Comparison of ENCODE assay signal across 2 cellular contexts in the genomic region with DNA sequence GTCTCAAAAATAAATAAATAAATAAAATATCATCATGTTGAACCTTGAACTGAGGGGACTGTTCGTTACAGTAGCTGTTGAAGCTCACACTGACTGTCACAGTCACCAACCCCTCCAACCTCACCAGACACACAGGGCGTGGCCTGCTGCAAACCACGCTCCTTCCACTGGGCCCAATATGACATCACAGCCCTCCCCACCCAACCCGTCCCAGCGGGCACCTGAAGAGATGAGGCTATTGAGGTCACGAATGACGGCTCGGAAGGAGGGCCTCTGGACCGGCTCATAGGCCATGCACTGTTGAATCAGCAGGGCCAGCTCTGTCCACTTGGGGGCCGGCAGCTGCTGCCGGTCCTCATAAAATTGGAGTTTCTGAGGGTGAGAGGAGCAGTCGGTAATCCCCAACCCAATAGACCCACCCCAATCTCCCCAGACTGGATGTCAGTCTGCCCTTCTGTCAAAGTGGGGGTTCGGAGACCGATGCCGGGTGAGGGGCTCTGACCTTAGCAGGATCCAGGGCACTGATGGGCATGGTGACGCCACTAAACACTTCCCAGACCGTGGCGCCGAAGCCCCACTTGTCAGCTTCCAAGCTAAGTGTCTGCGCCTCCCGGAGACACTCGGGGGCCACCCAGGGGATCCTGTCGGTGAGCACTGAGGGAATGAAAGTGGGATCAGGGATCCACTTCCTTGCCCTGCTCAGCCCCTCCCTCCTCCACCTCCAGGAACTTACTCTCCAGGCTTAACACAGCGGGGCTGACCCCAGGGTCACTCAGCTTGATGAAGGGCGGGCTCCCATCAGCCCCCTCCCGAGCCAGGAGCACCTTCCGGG.
TF ChIP-seq lines count a peak whose summit lies in the region.

No MANE protein-coding gene starts in this region.

TF ChIP-seq in H1, 55 proteins besides CTCF, POLR2A, EP300 and RAD21:
- TF ChIP-seq CREB1 (IDR thresholded peaks at IDR 0.05) (peak; percentile 51), ASH2L (IDR thresholded peaks at IDR 0.05; ENCODE audit: low read length) (no peak)

TF ChIP-seq in HEK293T, 16 proteins besides CTCF, POLR2A, EP300 and RAD21:
- TF ChIP-seq TARDBP (IDR thresholded peaks at IDR 0.05) = no peak
- no peak for TF ChIP-seq LEF1 (IDR thresholded peaks at IDR 0.05; ENCODE audit: borderline replicate concordance)
